2 cellular contexts compared by ENCODE assay signal in the genomic region with DNA sequence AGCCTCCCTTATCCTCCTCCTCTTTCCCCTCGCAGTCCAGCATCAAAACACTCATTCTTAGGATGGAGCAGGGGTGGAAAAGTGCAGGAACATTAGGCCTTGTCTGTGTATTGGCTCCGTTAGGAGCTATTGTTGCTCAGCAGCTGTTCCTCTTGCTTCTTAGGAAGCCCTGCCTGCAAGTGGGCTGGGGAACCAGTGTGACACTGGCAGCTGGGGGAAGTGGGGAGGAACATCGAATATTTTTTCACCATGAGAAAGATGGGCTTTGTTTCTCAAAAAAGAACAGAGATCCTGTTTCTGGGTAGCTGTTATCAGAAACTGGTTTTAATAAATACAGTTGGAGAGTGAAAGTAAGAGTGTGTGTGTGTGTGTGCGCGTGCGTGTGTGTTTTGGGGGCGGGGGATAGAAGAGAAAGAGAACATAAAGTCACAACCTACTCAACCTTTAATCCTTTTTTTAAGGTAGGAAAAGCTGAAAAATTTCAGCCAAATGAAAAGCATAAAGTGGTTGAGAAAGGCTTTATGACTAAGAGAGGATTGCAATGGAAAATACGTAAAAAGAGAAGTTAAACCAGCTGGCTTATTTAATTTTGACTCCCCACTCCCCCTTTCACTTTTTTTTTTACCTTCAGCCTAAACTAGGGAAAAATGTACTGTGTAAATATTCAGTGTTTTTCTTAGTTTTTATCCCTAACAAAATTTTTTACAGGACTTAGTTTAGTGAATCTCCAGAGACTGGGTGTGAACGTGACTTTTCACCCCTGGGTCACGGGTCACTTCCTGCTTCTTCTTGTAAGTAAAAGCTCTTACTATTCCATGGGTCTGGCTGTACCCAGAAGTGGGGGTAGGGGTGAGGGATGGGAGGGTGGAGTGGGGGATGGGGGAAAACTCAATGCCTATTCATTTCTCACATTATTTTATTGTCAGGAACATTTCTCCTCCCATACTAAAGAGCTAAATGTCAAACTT.
TF ChIP-seq lines count a peak whose summit lies in the region.

No MANE protein-coding gene starts in this region.

TF ChIP-seq in IMR-90, 13 proteins besides CTCF, POLR2A, EP300 and RAD21:
- TF ChIP-seq RFX5 (IDR thresholded peaks at IDR 0.05; ENCODE audit: low read depth, low read length) (no peak), RCOR1 (IDR thresholded peaks at IDR 0.05; ENCODE audit: insufficient replicate concordance, low read length) (no peak), SMC3 (IDR thresholded peaks at IDR 0.05; ENCODE audit: low read depth, low read length) (no peak), NFE2L2 (IDR thresholded peaks at IDR 0.05; ENCODE audit: low read depth, low read length) (no peak), MXI1 (IDR thresholded peaks at IDR 0.05; ENCODE audit: borderline replicate concordance, low read depth, low read length) (no peak), CEBPB (IDR thresholded peaks at IDR 0.05; ENCODE audit: low read depth, low read length) (no peak), MAFK (IDR thresholded peaks at IDR 0.05; ENCODE audit: low read depth, low read length) (no peak)
- TF ChIP-seq, protein P1, sequence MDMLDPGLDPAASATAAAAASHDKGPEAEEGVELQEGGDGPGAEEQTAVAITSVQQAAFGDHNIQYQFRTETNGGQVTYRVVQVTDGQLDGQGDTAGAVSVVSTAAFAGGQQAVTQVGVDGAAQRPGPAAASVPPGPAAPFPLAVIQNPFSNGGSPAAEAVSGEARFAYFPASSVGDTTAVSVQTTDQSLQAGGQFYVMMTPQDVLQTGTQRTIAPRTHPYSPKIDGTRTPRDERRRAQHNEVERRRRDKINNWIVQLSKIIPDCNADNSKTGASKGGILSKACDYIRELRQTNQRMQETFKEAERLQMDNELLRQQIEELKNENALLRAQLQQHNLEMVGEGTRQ (IDR thresholded peaks at IDR 0.05; ENCODE audit: low read depth, low read length), result no peak

TF ChIP-seq in endothelial cell of umbilical vein, 7 proteins besides CTCF, POLR2A, EP300 and RAD21:
- no peak for TF ChIP-seq FOS (IDR thresholded peaks at IDR 0.05; ENCODE audit: borderline replicate concordance, insufficient read depth, low read length)
- no peak for TF ChIP-seq EZH2 (IDR thresholded peaks at IDR 0.05; ENCODE audit: borderline replicate concordance, low read depth, low read length, severe bottlenecking)
- TF ChIP-seq, protein P2, sequence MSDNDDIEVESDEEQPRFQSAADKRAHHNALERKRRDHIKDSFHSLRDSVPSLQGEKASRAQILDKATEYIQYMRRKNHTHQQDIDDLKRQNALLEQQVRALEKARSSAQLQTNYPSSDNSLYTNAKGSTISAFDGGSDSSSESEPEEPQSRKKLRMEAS (IDR thresholded peaks at IDR 0.05; ENCODE audit: insufficient read depth, insufficient read length), result no peak
- TF ChIP-seq GATA2 (IDR thresholded peaks at IDR 0.05; ENCODE audit: insufficient read depth, insufficient read length, low read depth, low read length), result no peak
- no peak for TF ChIP-seq MYC (IDR thresholded peaks at IDR 0.05; ENCODE audit: low read depth, low read length)
- TF ChIP-seq JUN (IDR thresholded peaks at IDR 0.05; ENCODE audit: borderline replicate concordance, insufficient read depth, insufficient read length, low read depth), result no peak
- no peak for TF ChIP-seq POLR2AphosphoS5 (IDR thresholded peaks at IDR 0.05; ENCODE audit: insufficient read depth, low read depth, low read length)
